17 cellular contexts compared by ENCODE assay signal in the genomic region with DNA sequence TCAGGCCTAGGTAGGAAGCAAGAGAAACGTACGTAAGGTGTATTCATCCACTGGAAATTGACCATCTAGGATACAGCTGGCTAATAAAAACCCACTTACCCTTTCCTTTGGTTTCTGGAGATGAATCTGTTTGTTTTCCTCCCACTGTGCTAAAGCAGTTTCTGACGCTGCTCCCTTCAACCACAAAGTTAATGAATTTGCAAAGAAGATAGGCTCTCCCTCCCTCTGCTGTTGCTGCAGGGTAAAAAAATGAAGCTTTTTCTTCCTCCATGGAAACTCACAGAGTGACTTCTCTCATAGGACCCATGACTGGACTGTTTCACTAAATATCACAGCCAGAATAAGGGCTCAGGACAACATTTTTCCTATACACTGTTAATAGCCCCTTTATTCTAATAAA.
"Had no signal": no experiment of that assay in that cellular context is flagged by ENCODE, and none has a peak within 500 bp of the region (broad histone marks: within the 10 kb centered on the region; RNA-seq: fewer than 3 reads in every experiment).

No MANE protein-coding gene starts in this region.

- H3K27ac ChIP-seq: left lung, spleen, tibial nerve had no signal

- ATAC-seq: left lung; sciatic nerve; stimulated activated naive B cell treated with anti-CD40 and anti-IgM and Interleukin-4, amounts not matched to agents 10 μg/mL and 1 μg/mL and 100 μg/mL, for 72 hours had no signal

- H3K36me3 ChIP-seq: left lung, spleen, tibial nerve had no signal

- H3K4me1 ChIP-seq: left lung, spleen, tibial nerve had no signal

- H3K4me3 ChIP-seq: left lung, spleen, tibial nerve had no signal

- H3K27ac Mint-ChIP-seq: activated naive CD8-positive, alpha-beta T cell; memory B cell; nephron; progenitor cell of endocrine pancreas; stimulated activated naive B cell treated with anti-CD40 and anti-IgM and Interleukin-4, amounts not matched to agents 10 μg/mL and 1 μg/mL and 100 μg/mL, for 72 hours had no signal

- H3K36me3 Mint-ChIP-seq: activated naive CD8-positive, alpha-beta T cell; stimulated activated naive B cell treated with anti-CD40 and anti-IgM and Interleukin-4, amounts not matched to agents 10 μg/mL and 1 μg/mL and 100 μg/mL, for 72 hours had no signal

- H3K4me3 Mint-ChIP-seq: activated naive CD8-positive, alpha-beta T cell; memory B cell; nephron; stimulated activated naive B cell treated with anti-CD40 and anti-IgM and Interleukin-4, amounts not matched to agents 10 μg/mL and 1 μg/mL and 100 μg/mL, for 72 hours had no signal

- H3K27me3 Mint-ChIP-seq: activated naive CD8-positive, alpha-beta T cell; stimulated activated naive B cell treated with anti-CD40 and anti-IgM and Interleukin-4, amounts not matched to agents 10 μg/mL and 1 μg/mL and 100 μg/mL, for 72 hours had no signal

- DNase-seq: activated gamma-delta T cell; activated T-cell treated with anti-CD3 and anti-CD28 coated beads, Interleukin-2, amount 50 U/mL, for 1 hour; anterior cingulate cortex; effector CD4-positive, alpha-beta T cell; foreskin melanocyte; head of caudate nucleus; left lung; occipital lobe; spleen; stimulated activated CD4-positive, alpha-beta T cell treated with anti-CD3 and anti-CD28 coated beads, Interleukin-1b, Interleukin-23, amount 100 ng/mL, for 48 hours; stimulated activated naive B cell treated with anti-CD40 and anti-IgM and Interleukin-4, amounts not matched to agents 10 μg/mL and 1 μg/mL and 100 μg/mL, for 72 hours had no signal

- H3K27me3 ChIP-seq: left lung, spleen, tibial nerve had no signal
